ENCODE assay signal across 16 cellular contexts in genomic region chr3:192121921-192122320, GRCh38.
"Had no signal": no experiment of that assay in that cellular context is flagged by ENCODE, and none has a peak within 500 bp of the region (broad histone marks: within the 10 kb centered on the region; RNA-seq: fewer than 3 reads in every experiment).

No MANE protein-coding gene starts in this region.

- DNase-seq: activated CD4-positive, alpha-beta T cell treated with anti-CD3 and anti-CD28 coated beads for 1 hour; activated T-cell treated with anti-CD3 and anti-CD28 coated beads, Interleukin-2, amount 50 U/mL, for 1 hour; aorta; brain microvascular endothelial cell; effector memory CD4-positive, alpha-beta T cell; foreskin melanocyte; glutamatergic neuron; mesenchymal stem cell; ovary; stimulated activated CD4-positive, alpha-beta T cell treated with anti-CD3 and anti-CD28 coated beads, Interleukin-2, amount 100 ng/mL, for 48 hours; stimulated activated CD8-positive, alpha-beta memory T cell treated with anti-CD3 and anti-CD28 coated beads, Interleukin-4, amount 100 ng/mL, for 48 hours; stimulated activated naive B cell treated with anti-CD40 and anti-IgM and Interleukin-4, amounts not matched to agents 10 μg/mL and 1 μg/mL and 100 μg/mL, for 72 hours; transverse colon had no signal

- ATAC-seq: activated naive CD4-positive, alpha-beta T cell treated with anti-CD3 and anti-CD28 coated beads, Interleukin-2, amount 50 U/mL, for 72 hours; activated T-helper 17 cell treated with anti-CD3 and anti-CD28 coated beads, Interleukin-2, amount 50 U/mL, for 72 hours; esophagus mucosa had no signal
